Comparison of ENCODE assay signal across 16 cellular contexts in the genomic region with DNA sequence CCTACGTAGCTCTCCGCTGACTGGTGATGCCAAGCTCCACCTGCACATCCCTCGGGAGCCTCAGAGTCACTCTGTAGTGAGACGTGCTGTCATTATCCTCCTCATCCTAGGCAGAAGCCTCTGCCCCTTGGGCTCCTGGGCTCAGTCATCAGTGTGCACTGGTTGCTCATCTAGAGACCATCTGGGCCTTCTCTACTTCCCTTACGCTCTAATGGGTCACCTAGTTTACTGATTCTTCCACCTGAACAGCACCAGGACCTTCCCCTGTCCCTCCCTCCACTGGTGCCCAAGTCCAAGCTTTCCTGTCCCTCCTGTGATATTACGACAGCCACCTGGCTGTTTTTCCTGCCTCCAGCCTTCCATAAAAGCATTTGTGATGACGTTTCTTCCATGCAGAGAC.
"Had no signal": no experiment of that assay in that cellular context is flagged by ENCODE, and none has a peak within 500 bp of the region (broad histone marks: within the 10 kb centered on the region; RNA-seq: fewer than 3 reads in every experiment).

No MANE protein-coding gene starts in this region.

- H3K4me3 Mint-ChIP-seq: activated T-helper 1 cell treated with anti-CD3 and anti-CD28 coated beads, Interleukin-12 subunit alpha, Interleukin-12 subunit beta, Interleukin-2, Interleukin-4 antibody, amounts not matched to agents 30 ng/mL and 10 ng/mL and 1 ng/mL, durations not matched to agents 14 hours and 24 hours and 36 hours; dendritic cell treated with granulocyte-macrophage colony-stimulating factor and Interleukin-4, amounts not matched to agents 40 ng/mL and 50 ng/mL, for 4 days; effector memory CD8-positive, alpha-beta T cell; natural killer cell; T-cell had no signal

- H3K4me3 ChIP-seq: body of pancreas, tibial nerve had no signal

- H3K9me3 Mint-ChIP-seq: activated T-helper 1 cell treated with anti-CD3 and anti-CD28 coated beads, Interleukin-12 subunit alpha, Interleukin-12 subunit beta, Interleukin-2, Interleukin-4 antibody, amounts not matched to agents 30 ng/mL and 10 ng/mL and 1 ng/mL, durations not matched to agents 14 hours and 24 hours and 36 hours; effector memory CD8-positive, alpha-beta T cell; natural killer cell; T-cell had no signal

- ATAC-seq: body of pancreas; effector memory CD8-positive, alpha-beta T cell; foreskin keratinocyte; natural killer cell; T-cell had no signal

- H3K36me3 Mint-ChIP-seq: natural killer cell, T-cell had no signal

- H3K36me3 ChIP-seq: tibial nerve had no signal

- H3K27ac ChIP-seq: body of pancreas, foreskin keratinocyte, tibial nerve had no signal

- DNase-seq: activated CD4-positive, CD25-positive, alpha-beta regulatory T cell treated with anti-CD3 and anti-CD28 coated beads, Interleukin-2, amount 50 U/mL, for 72 hours; activated naive CD4-positive, alpha-beta T cell; central memory CD4-positive, alpha-beta T cell; effector memory CD8-positive, alpha-beta T cell; foreskin keratinocyte; mammary epithelial cell; natural killer cell; nucleus accumbens; stimulated activated CD4-positive, alpha-beta T cell treated with anti-CD3 and anti-CD28 coated beads, Interleukin-15, amount 100 ng/mL, for 24 hours; stimulated activated CD4-positive, alpha-beta T cell treated with anti-CD3 and anti-CD28 coated beads, Interleukin-4, amount 100 ng/mL, for 1 hour; stimulated activated naive CD4-positive, alpha-beta T cell; T-cell had no signal

- H3K9me3 ChIP-seq: body of pancreas, tibial nerve had no signal

- H3K27ac Mint-ChIP-seq: activated T-helper 1 cell treated with anti-CD3 and anti-CD28 coated beads, Interleukin-12 subunit alpha, Interleukin-12 subunit beta, Interleukin-2, Interleukin-4 antibody, amounts not matched to agents 30 ng/mL and 10 ng/mL and 1 ng/mL, durations not matched to agents 14 hours and 24 hours and 36 hours; dendritic cell treated with granulocyte-macrophage colony-stimulating factor and Interleukin-4, amounts not matched to agents 40 ng/mL and 50 ng/mL, for 4 days; effector memory CD8-positive, alpha-beta T cell; natural killer cell; T-cell had no signal

- H3K27me3 ChIP-seq: body of pancreas, foreskin keratinocyte, tibial nerve had no signal

- H3K4me1 ChIP-seq: foreskin keratinocyte, tibial nerve had no signal
